1 cellular context compared by ENCODE assay signal in genomic region chr10:97736902-97737769, GRCh38.
A peak's percentile ranks its signal among the peaks of the same experiment; 100 is the strongest.
TF ChIP-seq lines count a peak whose summit lies in the region.

TSS of gene ZFYVE27 (plus strand) at chr10:97737128. CDS start at chr10:97738478, 1,350 bp downstream.

TF ChIP-seq in HepG2, 621 proteins besides CTCF, POLR2A, EP300 and RAD21 (continued from another document and continues in another):
- TF ChIP-seq, protein P1, sequence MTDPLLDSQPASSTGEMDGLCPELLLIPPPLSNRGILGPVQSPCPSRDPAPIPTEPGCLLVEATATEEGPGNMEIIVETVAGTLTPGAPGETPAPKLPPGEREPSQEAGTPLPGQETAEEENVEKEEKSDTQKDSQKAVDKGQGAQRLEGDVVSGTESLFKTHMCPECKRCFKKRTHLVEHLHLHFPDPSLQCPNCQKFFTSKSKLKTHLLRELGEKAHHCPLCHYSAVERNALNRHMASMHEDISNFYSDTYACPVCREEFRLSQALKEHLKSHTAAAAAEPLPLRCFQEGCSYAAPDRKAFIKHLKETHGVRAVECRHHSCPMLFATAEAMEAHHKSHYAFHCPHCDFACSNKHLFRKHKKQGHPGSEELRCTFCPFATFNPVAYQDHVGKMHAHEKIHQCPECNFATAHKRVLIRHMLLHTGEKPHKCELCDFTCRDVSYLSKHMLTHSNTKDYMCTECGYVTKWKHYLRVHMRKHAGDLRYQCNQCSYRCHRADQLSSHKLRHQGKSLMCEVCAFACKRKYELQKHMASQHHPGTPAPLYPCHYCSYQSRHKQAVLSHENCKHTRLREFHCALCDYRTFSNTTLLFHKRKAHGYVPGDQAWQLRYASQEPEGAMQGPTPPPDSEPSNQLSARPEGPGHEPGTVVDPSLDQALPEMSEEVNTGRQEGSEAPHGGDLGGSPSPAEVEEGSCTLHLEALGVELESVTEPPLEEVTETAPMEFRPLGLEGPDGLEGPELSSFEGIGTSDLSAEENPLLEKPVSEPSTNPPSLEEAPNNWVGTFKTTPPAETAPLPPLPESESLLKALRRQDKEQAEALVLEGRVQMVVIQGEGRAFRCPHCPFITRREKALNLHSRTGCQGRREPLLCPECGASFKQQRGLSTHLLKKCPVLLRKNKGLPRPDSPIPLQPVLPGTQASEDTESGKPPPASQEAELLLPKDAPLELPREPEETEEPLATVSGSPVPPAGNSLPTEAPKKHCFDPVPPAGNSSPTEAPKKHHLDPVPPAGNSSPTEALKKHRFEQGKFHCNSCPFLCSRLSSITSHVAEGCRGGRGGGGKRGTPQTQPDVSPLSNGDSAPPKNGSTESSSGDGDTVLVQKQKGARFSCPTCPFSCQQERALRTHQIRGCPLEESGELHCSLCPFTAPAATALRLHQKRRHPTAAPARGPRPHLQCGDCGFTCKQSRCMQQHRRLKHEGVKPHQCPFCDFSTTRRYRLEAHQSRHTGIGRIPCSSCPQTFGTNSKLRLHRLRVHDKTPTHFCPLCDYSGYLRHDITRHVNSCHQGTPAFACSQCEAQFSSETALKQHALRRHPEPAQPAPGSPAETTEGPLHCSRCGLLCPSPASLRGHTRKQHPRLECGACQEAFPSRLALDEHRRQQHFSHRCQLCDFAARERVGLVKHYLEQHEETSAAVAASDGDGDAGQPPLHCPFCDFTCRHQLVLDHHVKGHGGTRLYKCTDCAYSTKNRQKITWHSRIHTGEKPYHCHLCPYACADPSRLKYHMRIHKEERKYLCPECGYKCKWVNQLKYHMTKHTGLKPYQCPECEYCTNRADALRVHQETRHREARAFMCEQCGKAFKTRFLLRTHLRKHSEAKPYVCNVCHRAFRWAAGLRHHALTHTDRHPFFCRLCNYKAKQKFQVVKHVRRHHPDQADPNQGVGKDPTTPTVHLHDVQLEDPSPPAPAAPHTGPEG (CRISPR knock-in tag; IDR thresholded peaks at IDR 0.05): peak; percentile 92
- TF ChIP-seq ZNF850 (CRISPR knock-in tag; conservative IDR thresholded peaks at IDR 0.05) (no peak), RCOR2 (CRISPR knock-in tag; IDR thresholded peaks at IDR 0.05) (peak; percentile 73; the same call in 1 of the 2 replicates), GABPB1 (CRISPR knock-in tag; IDR thresholded peaks at IDR 0.05) (peak; percentile 90), RBM22 (optimal IDR thresholded peaks at IDR 0.05; ENCODE audit: low read length) (no peak), ZSCAN12 (CRISPR knock-in tag; IDR thresholded peaks at IDR 0.05) (peak; percentile 81; the same call in 1 of the 2 replicates), TP53 (CRISPR knock-in tag; conservative IDR thresholded peaks at IDR 0.05) (no peak), ZFAT (CRISPR knock-in tag; conservative IDR thresholded peaks at IDR 0.05) (peak; percentile 85; the same call in 1 of the 2 replicates), REXO4 (CRISPR knock-in tag; IDR thresholded peaks at IDR 0.05; ENCODE audit: borderline replicate concordance) (peak; percentile 97), ZNF7 (CRISPR knock-in tag; IDR thresholded peaks at IDR 0.05) (0 out of 2 replicates have a peak, but pooled peaks have one; percentile 10), CENPT (CRISPR knock-in tag; IDR thresholded peaks at IDR 0.05; ENCODE audit: low read depth) (peak; percentile 96; the same call in 1 of the 2 replicates), FLYWCH1 (CRISPR knock-in tag; IDR thresholded peaks at IDR 0.05) (peak; percentile 98), SCMH1 (CRISPR knock-in tag; IDR thresholded peaks at IDR 0.05; ENCODE audit: borderline replicate concordance) (no peak), NFIC (IDR thresholded peaks at IDR 0.05; ENCODE audit: low read length) (no peak), DNMT1 (CRISPR knock-in tag; IDR thresholded peaks at IDR 0.05) (no peak), ZNF780A (CRISPR knock-in tag; IDR thresholded peaks at IDR 0.05) (peak; percentile 98), SMARCC2 (IDR thresholded peaks at IDR 0.05) (no peak), RFX1 (IDR thresholded peaks at IDR 0.05) (no peak), ZKSCAN5 (CRISPR knock-in tag; IDR thresholded peaks at IDR 0.05) (no peak), ZNF432 (CRISPR knock-in tag; IDR thresholded peaks at IDR 0.05; ENCODE audit: borderline replicate concordance) (no peak), TRIM24 (CRISPR knock-in tag; IDR thresholded peaks at IDR 0.05) (no peak), TCF12 (IDR thresholded peaks at IDR 0.05) (no peak), TCF12 (CRISPR knock-in tag; IDR thresholded peaks at IDR 0.05) (peak; percentile 80; the same call in 1 of the 2 replicates), ZBTB7A (CRISPR knock-in tag; IDR thresholded peaks at IDR 0.05) (peak; percentile 99), ZNF234 (CRISPR knock-in tag; conservative IDR thresholded peaks at IDR 0.05) (peak; percentile 71; the same call in 1 of the 2 replicates), REPIN1 (CRISPR knock-in tag; IDR thresholded peaks at IDR 0.05; ENCODE audit: borderline replicate concordance, low read depth) (peak; percentile 100), ZC3H4 (CRISPR knock-in tag; IDR thresholded peaks at IDR 0.05; ENCODE audit: borderline replicate concordance) (no peak), ZNF138 (CRISPR knock-in tag; IDR thresholded peaks at IDR 0.05; ENCODE audit: low read depth) (peak; percentile 95; the same call in 1 of the 2 replicates), POGZ (CRISPR knock-in tag; IDR thresholded peaks at IDR 0.05) (peak; percentile 81), ZNF224 (CRISPR knock-in tag; IDR thresholded peaks at IDR 0.05) (0 out of 2 replicates have a peak, but pooled peaks have one; percentile 20), TOE1 (CRISPR knock-in tag; IDR thresholded peaks at IDR 0.05) (peak; percentile 93; the same call in 1 of the 2 replicates), ZFP36 (IDR thresholded peaks at IDR 0.05; ENCODE audit: borderline replicate concordance, low read depth, low read length, partially characterized antibody) (no peak)
- TF ChIP-seq, protein P2, sequence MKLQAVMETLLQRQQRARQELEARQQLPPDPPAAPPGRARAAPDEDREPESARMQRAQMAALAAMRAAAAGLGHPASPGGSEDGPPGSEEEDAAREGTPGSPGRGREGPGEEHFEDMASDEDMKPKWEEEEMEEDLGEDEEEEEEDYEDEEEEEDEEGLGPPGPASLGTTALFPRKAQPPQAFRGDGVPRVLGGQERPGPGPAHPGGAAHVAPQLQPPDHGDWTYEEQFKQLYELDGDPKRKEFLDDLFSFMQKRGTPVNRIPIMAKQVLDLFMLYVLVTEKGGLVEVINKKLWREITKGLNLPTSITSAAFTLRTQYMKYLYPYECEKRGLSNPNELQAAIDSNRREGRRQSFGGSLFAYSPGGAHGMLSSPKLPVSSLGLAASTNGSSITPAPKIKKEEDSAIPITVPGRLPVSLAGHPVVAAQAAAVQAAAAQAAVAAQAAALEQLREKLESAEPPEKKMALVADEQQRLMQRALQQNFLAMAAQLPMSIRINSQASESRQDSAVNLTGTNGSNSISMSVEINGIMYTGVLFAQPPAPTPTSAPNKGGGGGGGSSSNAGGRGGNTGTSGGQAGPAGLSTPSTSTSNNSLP (IDR thresholded peaks at IDR 0.05; ENCODE audit: low read depth, low read length): no peak
- TF ChIP-seq, protein P3, sequence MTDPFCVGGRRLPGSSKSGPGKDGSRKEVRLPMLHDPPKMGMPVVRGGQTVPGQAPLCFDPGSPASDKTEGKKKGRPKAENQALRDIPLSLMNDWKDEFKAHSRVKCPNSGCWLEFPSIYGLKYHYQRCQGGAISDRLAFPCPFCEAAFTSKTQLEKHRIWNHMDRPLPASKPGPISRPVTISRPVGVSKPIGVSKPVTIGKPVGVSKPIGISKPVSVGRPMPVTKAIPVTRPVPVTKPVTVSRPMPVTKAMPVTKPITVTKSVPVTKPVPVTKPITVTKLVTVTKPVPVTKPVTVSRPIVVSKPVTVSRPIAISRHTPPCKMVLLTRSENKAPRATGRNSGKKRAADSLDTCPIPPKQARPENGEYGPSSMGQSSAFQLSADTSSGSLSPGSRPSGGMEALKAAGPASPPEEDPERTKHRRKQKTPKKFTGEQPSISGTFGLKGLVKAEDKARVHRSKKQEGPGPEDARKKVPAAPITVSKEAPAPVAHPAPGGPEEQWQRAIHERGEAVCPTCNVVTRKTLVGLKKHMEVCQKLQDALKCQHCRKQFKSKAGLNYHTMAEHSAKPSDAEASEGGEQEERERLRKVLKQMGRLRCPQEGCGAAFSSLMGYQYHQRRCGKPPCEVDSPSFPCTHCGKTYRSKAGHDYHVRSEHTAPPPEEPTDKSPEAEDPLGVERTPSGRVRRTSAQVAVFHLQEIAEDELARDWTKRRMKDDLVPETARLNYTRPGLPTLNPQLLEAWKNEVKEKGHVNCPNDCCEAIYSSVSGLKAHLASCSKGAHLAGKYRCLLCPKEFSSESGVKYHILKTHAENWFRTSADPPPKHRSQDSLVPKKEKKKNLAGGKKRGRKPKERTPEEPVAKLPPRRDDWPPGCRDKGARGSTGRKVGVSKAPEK (CRISPR knock-in tag; IDR thresholded peaks at IDR 0.05; ENCODE audit: borderline replicate concordance): no peak
- TF ChIP-seq, protein P4, sequence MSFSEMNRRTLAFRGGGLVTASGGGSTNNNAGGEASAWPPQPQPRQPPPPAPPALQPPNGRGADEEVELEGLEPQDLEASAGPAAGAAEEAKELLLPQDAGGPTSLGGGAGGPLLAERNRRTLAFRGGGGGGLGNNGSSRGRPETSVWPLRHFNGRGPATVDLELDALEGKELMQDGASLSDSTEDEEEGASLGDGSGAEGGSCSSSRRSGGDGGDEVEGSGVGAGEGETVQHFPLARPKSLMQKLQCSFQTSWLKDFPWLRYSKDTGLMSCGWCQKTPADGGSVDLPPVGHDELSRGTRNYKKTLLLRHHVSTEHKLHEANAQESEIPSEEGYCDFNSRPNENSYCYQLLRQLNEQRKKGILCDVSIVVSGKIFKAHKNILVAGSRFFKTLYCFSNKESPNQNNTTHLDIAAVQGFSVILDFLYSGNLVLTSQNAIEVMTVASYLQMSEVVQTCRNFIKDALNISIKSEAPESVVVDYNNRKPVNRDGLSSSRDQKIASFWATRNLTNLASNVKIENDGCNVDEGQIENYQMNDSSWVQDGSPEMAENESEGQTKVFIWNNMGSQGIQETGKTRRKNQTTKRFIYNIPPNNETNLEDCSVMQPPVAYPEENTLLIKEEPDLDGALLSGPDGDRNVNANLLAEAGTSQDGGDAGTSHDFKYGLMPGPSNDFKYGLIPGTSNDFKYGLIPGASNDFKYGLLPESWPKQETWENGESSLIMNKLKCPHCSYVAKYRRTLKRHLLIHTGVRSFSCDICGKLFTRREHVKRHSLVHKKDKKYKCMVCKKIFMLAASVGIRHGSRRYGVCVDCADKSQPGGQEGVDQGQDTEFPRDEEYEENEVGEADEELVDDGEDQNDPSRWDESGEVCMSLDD (CRISPR knock-in tag; IDR thresholded peaks at IDR 0.05; ENCODE audit: borderline replicate concordance): peak; percentile 83; the same call in 1 of the 2 replicates
- TF ChIP-seq, protein P5, sequence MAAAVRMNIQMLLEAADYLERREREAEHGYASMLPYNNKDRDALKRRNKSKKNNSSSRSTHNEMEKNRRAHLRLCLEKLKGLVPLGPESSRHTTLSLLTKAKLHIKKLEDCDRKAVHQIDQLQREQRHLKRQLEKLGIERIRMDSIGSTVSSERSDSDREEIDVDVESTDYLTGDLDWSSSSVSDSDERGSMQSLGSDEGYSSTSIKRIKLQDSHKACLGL (CRISPR knock-in tag; IDR thresholded peaks at IDR 0.05): peak; percentile 90
- TF ChIP-seq, protein P6, sequence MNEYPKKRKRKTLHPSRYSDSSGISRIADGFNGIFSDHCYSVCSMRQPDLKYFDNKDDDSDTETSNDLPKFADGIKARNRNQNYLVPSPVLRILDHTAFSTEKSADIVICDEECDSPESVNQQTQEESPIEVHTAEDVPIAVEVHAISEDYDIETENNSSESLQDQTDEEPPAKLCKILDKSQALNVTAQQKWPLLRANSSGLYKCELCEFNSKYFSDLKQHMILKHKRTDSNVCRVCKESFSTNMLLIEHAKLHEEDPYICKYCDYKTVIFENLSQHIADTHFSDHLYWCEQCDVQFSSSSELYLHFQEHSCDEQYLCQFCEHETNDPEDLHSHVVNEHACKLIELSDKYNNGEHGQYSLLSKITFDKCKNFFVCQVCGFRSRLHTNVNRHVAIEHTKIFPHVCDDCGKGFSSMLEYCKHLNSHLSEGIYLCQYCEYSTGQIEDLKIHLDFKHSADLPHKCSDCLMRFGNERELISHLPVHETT (CRISPR knock-in tag; conservative IDR thresholded peaks at IDR 0.05): peak; percentile 87
- TF ChIP-seq, protein P7, sequence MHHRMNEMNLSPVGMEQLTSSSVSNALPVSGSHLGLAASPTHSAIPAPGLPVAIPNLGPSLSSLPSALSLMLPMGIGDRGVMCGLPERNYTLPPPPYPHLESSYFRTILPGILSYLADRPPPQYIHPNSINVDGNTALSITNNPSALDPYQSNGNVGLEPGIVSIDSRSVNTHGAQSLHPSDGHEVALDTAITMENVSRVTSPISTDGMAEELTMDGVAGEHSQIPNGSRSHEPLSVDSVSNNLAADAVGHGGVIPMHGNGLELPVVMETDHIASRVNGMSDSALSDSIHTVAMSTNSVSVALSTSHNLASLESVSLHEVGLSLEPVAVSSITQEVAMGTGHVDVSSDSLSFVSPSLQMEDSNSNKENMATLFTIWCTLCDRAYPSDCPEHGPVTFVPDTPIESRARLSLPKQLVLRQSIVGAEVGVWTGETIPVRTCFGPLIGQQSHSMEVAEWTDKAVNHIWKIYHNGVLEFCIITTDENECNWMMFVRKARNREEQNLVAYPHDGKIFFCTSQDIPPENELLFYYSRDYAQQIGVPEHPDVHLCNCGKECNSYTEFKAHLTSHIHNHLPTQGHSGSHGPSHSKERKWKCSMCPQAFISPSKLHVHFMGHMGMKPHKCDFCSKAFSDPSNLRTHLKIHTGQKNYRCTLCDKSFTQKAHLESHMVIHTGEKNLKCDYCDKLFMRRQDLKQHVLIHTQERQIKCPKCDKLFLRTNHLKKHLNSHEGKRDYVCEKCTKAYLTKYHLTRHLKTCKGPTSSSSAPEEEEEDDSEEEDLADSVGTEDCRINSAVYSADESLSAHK (CRISPR knock-in tag; IDR thresholded peaks at IDR 0.05; ENCODE audit: borderline replicate concordance): peak; percentile 73; the same call in 1 of the 2 replicates
- TF ChIP-seq, protein P8, sequence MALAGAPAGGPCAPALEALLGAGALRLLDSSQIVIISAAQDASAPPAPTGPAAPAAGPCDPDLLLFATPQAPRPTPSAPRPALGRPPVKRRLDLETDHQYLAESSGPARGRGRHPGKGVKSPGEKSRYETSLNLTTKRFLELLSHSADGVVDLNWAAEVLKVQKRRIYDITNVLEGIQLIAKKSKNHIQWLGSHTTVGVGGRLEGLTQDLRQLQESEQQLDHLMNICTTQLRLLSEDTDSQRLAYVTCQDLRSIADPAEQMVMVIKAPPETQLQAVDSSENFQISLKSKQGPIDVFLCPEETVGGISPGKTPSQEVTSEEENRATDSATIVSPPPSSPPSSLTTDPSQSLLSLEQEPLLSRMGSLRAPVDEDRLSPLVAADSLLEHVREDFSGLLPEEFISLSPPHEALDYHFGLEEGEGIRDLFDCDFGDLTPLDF (CRISPR knock-in tag; IDR thresholded peaks at IDR 0.05): peak; percentile 90
- TF ChIP-seq, protein P9, sequence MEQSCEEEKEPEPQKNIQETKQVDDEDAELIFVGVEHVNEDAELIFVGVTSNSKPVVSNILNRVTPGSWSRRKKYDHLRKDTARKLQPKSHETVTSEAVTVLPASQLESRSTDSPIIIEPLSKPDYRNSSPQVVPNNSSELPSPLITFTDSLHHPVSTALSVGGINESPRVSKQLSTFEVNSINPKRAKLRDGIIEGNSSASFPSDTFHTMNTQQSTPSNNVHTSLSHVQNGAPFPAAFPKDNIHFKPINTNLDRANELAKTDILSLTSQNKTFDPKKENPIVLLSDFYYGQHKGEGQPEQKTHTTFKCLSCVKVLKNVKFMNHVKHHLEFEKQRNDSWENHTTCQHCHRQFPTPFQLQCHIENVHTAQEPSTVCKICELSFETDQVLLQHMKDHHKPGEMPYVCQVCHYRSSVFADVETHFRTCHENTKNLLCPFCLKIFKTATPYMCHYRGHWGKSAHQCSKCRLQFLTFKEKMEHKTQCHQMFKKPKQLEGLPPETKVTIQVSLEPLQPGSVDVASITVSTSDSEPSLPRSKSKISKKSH (CRISPR knock-in tag; IDR thresholded peaks at IDR 0.05; ENCODE audit: borderline replicate concordance): peak; percentile 98
